Comparison of ENCODE assay signal across 21 cellular contexts in genomic region chrX:14660970-14661369, GRCh38.
DNase-seq lines count a peak whose midpoint lies in the region; ATAC-seq, FAIRE-seq and TF ChIP-seq lines count a peak whose summit lies in the region.
"Had no signal": no experiment of that assay in that cellular context is flagged by ENCODE, and none has a peak within 500 bp of the region (broad histone marks: within the 10 kb centered on the region; RNA-seq: fewer than 3 reads in every experiment).

No MANE protein-coding gene starts in this region.

- TF ChIP-seq POLR2A in upper lobe of left lung (IDR thresholded peaks at IDR 0.05) = no peak

- H3K36me3 ChIP-seq in small intestine (ENCODE audit: control insufficient read depth in 2 of 2, insufficient read depth in 2 of 2, low read length in 2 of 2) (no peaks in the 10 kb centered on the region), upper lobe of left lung (no peaks in the 10 kb centered on the region)
- H3K36me3 ChIP-seq: BE2C had no signal

- no peak for TF ChIP-seq CTCF in 22Rv1 (IDR thresholded peaks at IDR 0.05)
- TF ChIP-seq CTCF in upper lobe of left lung (IDR thresholded peaks at IDR 0.05) = no peak

- WGBS in small intestine, 3 donors = 64 to 75% (median 67%) methylated on average over 2 of the region's 2 CpGs
- WGBS in upper lobe of left lung, 2 donors = 64 to 73% methylated on average over 2 of the region's 2 CpGs

- DNase-seq in HT-29 (ENCODE audit: low spot score) = peak; percentile 20
- peak; percentile 9 for DNase-seq in small intestine
- DNase-seq in upper lobe of left lung = no peak
- DNase-seq: ACHN; BE2C; C1 segment of cervical spinal cord; CD4-positive, CD25-positive, alpha-beta regulatory T cell; CD8-positive, alpha-beta memory T cell; COR-L47; DMS79 treated with DMSO at 0.1 percent for 48 hours; GF-D8; HCEC 1CT; KBM-7 had no signal

- TF ChIP-seq EP300 in upper lobe of left lung (IDR thresholded peaks at IDR 0.05) = no peak

- H3K27ac ChIP-seq in 22Rv1 = peak overlapping the region; percentile 55
- no peak overlapping the region for H3K27ac ChIP-seq in small intestine (ENCODE audit: low read depth in 1 of 2, low read length in 1 of 2)
- H3K27ac ChIP-seq in upper lobe of left lung = no peak overlapping the region
- H3K27ac ChIP-seq: HL-60 had no signal

- FAIRE-seq in colon (lab: Jason Lieb, UNC) = peak; percentile 53
- FAIRE-seq in small intestine (lab: Jason Lieb, UNC) = no peak
- FAIRE-seq: A204.1, H54, HTR-8/SVneo had no signal

- H3K4me3 ChIP-seq in small intestine (ENCODE audit: low read depth in 1 of 2, low read length in 2 of 2) (no peak overlapping the region), upper lobe of left lung (no peak overlapping the region)
- H3K4me3 ChIP-seq: GM23338 had no signal

- H3K9me3 ChIP-seq in small intestine (ENCODE audit: control insufficient read depth, low read depth) = no peaks in the 10 kb centered on the region
- H3K9me3 ChIP-seq in upper lobe of left lung = no peaks in the 10 kb centered on the region
- H3K9me3 ChIP-seq: BE2C had no signal

- ATAC-seq in upper lobe of left lung (ENCODE audit: low FRiP score in 2 of 2) = no peak
- no peak for ATAC-seq in GM21515 (IDR thresholded peaks at IDR 0.05; ENCODE audit: unreplicated experiment)
- ATAC-seq: GM23338 had no signal

- H3K4me1 ChIP-seq in small intestine (ENCODE audit: control insufficient read depth in 2 of 2, insufficient read depth in 1 of 2, low read depth in 1 of 2, low read length in 1 of 2) (no peaks in the 10 kb centered on the region), upper lobe of left lung (no peaks in the 10 kb centered on the region)
- H3K4me1 ChIP-seq: BE2C had no signal

- H3K27me3 ChIP-seq in small intestine (ENCODE audit: control insufficient read depth in 2 of 2, insufficient read depth in 2 of 2, low read length in 2 of 2) = no peaks in the 10 kb centered on the region
- H3K27me3 ChIP-seq in upper lobe of left lung = no peaks in the 10 kb centered on the region
- H3K27me3 ChIP-seq: BE2C had no signal

Comparison
In these comparisons a context has a peak if more than half of its experiments do, and no peak if none do; other contexts are left out.
1. DNase-seq: peak in HT-29 (single experiment) and small intestine (single experiment); none in upper lobe of left lung (0 of 2).